ENCODE assay signal across 23 cellular contexts in genomic region chrX:7233632-7234406, GRCh38.
DNase-seq lines count a peak whose midpoint lies in the region; ATAC-seq and TF ChIP-seq lines count a peak whose summit lies in the region.
"Had no signal": no experiment of that assay in that cellular context is flagged by ENCODE, and none has a peak within 500 bp of the region (broad histone marks: within the 10 kb centered on the region; RNA-seq: fewer than 3 reads in every experiment).

No MANE protein-coding gene starts in this region.

- TF ChIP-seq CTCF in upper lobe of left lung (IDR thresholded peaks at IDR 0.05): no peak
- no peak for TF ChIP-seq CTCF in esophagus squamous epithelium (IDR thresholded peaks at IDR 0.05)
- no peak for TF ChIP-seq CTCF in body of pancreas (IDR thresholded peaks at IDR 0.05)

- no peak for TF ChIP-seq POLR2A in upper lobe of left lung (IDR thresholded peaks at IDR 0.05)
- TF ChIP-seq POLR2A in esophagus squamous epithelium (IDR thresholded peaks at IDR 0.05): no peak
- TF ChIP-seq POLR2A in body of pancreas (IDR thresholded peaks at IDR 0.05): no peak

- no peaks in the 10 kb centered on the region for H3K4me1 ChIP-seq in upper lobe of left lung
- H3K4me1 ChIP-seq in esophagus squamous epithelium: no peaks in the 10 kb centered on the region
- no peaks in the 10 kb centered on the region for H3K4me1 ChIP-seq in body of pancreas
- H3K4me1 ChIP-seq: left lung, psoas muscle, SJSA1 had no signal

- H3K4me3 ChIP-seq in upper lobe of left lung (no peak overlapping the region), esophagus squamous epithelium (no peak overlapping the region), body of pancreas (no peak overlapping the region)
- H3K4me3 ChIP-seq: left lung, PC-9, psoas muscle, SJSA1, smooth muscle cell had no signal

- ATAC-seq in upper lobe of left lung (ENCODE audit: low FRiP score in 2 of 2): no peak
- ATAC-seq in body of pancreas: no peak
- ATAC-seq: left lung; psoas muscle; stimulated activated naive CD8-positive, alpha-beta T cell treated with anti-CD3 and anti-CD28 coated beads, Interleukin-15, amount 100 ng/mL, for 72 hours had no signal

- H3K27ac ChIP-seq in upper lobe of left lung: no peak overlapping the region
- no peak overlapping the region for H3K27ac ChIP-seq in esophagus squamous epithelium
- H3K27ac ChIP-seq in body of pancreas: no peak overlapping the region
- H3K27ac ChIP-seq: HL-60, left lung, PC-9, psoas muscle, SJSA1, VCaP had no signal

- intact Hi-C loops in esophagus squamous epithelium (cut with DNase I) (no loop called here), body of pancreas (cut with DNase I) (no loop called here)

- no peaks in the 10 kb centered on the region for H3K9me3 ChIP-seq in upper lobe of left lung
- H3K9me3 ChIP-seq in esophagus squamous epithelium: no peaks in the 10 kb centered on the region
- H3K9me3 ChIP-seq in body of pancreas: no peaks in the 10 kb centered on the region
- H3K9me3 ChIP-seq: left lung, psoas muscle, SJSA1 had no signal

- TF ChIP-seq EP300 in upper lobe of left lung (IDR thresholded peaks at IDR 0.05): no peak

- 87 to 95% methylated on average over 4 of the region's 4 CpGs for WGBS in upper lobe of left lung, 2 donors
- 76 to 91% methylated on average over 3 to 4 of the region's 4 CpGs for WGBS in esophagus squamous epithelium, 2 donors
- 79 to 80% methylated on average over 4 of the region's 4 CpGs for WGBS in body of pancreas, 2 donors

- no peaks in the 10 kb centered on the region for H3K27me3 ChIP-seq in upper lobe of left lung
- no peaks in the 10 kb centered on the region for H3K27me3 ChIP-seq in esophagus squamous epithelium
- H3K27me3 ChIP-seq in body of pancreas: no peaks in the 10 kb centered on the region
- H3K27me3 ChIP-seq: left lung, SJSA1 had no signal

- H3K36me3 ChIP-seq in upper lobe of left lung (no peaks in the 10 kb centered on the region), esophagus squamous epithelium (no peaks in the 10 kb centered on the region), body of pancreas (replicated peaks in 1 of 2; ENCODE audit: insufficient read depth in 1 of 2, low read depth in 2 of 2) (no peaks in the 10 kb centered on the region)
- H3K36me3 ChIP-seq: left lung, SJSA1 had no signal

- DNase-seq in GM04504 (ENCODE audit: low read depth): peak; percentile 5
- peak; percentile 6 for DNase-seq in M059J (ENCODE audit: low read depth)
- DNase-seq in astrocyte of the hippocampus (ENCODE audit: low read depth, low spot score): peak; percentile 2
- peak; percentile 55 for DNase-seq in left kidney (ENCODE audit: low read depth, low spot score)
- no peak for DNase-seq in upper lobe of left lung
- DNase-seq in D341Med (ENCODE audit: low spot score): no peak
- DNase-seq in esophagus squamous epithelium (lab: John Stamatoyannopoulos, UW): no peak
- DNase-seq in body of pancreas: no peak
- DNase-seq: activated CD4-positive, alpha-beta T cell treated with anti-CD3 and anti-CD28 coated beads, Interleukin-2, amount 50 U/mL, for 48 hours; Calu3; GDM1; left lung; midbrain; MV-4-11; NCI-H82; PC-9; psoas muscle; stimulated activated CD4-positive, alpha-beta T cell treated with anti-CD3 and anti-CD28 coated beads, Interleukin-4, amount 100 ng/mL, for 1 hour; stimulated activated naive CD8-positive, alpha-beta T cell treated with anti-CD3 and anti-CD28 coated beads, Interleukin-15, amount 100 ng/mL, for 72 hours had no signal

Comparison
In these comparisons a context has a peak if more than half of its experiments do, and no peak if none do; other contexts are left out.
1. DNase-seq: peak in GM04504 (single experiment), M059J (single experiment), astrocyte of the hippocampus (single experiment) and left kidney (single experiment); none in upper lobe of left lung (0 of 2), D341Med (single experiment), esophagus squamous epithelium (single experiment) and body of pancreas (0 of 4).